33 cellular contexts compared by ENCODE assay signal in the genomic region with DNA sequence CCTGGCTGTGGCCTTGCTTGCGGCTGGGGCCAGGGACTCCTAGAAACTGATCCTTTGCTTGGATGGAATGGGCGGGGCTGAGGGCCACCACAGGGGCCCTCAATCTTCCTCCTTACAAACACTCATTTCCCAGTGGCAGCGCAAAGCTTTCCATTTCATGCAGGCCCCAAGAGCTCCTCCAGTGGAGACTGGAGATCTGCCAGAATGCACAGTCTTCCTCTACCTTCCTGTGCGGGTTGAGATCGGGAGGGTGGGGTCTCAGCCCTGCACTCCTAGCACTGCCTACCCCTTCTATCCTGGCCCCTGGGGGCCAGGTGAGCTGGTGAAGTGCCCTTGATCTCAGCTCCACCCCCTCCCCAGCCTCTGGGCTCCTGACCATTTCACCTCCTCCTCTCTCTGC. TPM values are rescaled to one million over a fixed set of nuclear protein-coding genes. Genes with fewer than 3 reads are reported as not detected.
DNase-seq lines count a peak whose midpoint lies in the region; ATAC-seq and TF ChIP-seq lines count a peak whose summit lies in the region.
"Had no signal": no experiment of that assay in that cellular context is flagged by ENCODE, and none has a peak within 500 bp of the region (broad histone marks: within the 10 kb centered on the region; RNA-seq: fewer than 3 reads in every experiment).

No MANE protein-coding gene starts in this region.

- H3K4me1 ChIP-seq in trophoblast cell (ENCODE audit: control insufficient read depth in 1 of 2, insufficient read depth in 2 of 2, low read length in 2 of 2) = peaks cover 20 to 25% of the 10 kb centered on the region in 2 experiments

- H3K79me1 ChIP-seq in trophoblast cell (ENCODE audit: low read length) = peaks cover 2% of the 10 kb centered on the region

- no peak overlapping the region for H2BK12ac ChIP-seq in trophoblast cell (ENCODE audit: low read length)

- no peak overlapping the region for H2AK5ac ChIP-seq in trophoblast cell (ENCODE audit: low read length)

- CTCF ChIA-PET in WTC11 (lab: Charles Lee) = interaction anchor here (0.8 to 5.5 kb wide), 10 partner anchors 13 to 365 kb away, joined by 3 to 144 read pairs (median 4); partner anchors contain the start of genes CTRL, EDC4 and PSMB10

- no peak overlapping the region for H3K14ac ChIP-seq in trophoblast cell (ENCODE audit: low read length)

- H3K4ac ChIP-seq in trophoblast cell (ENCODE audit: low read depth, low read length) = no peak overlapping the region

- no peak overlapping the region for H2AFZ ChIP-seq in trophoblast cell (ENCODE audit: insufficient read depth, low read length, poor library complexity)
- H2AFZ ChIP-seq: hepatocyte had no signal

- intact Hi-C loops in activated CD4-positive, alpha-beta T cell treated with anti-CD3 and anti-CD28 coated beads, Interleukin-2, amount 10 ng/mL, durations not matched to agents 24 days and 14 days (cut with micrococcal nuclease) = no loop called here

- no peak overlapping the region for H3K4me3 Mint-ChIP-seq in activated CD4-positive, alpha-beta T cell treated with anti-CD3 and anti-CD28 coated beads, Interleukin-2, amount 10 ng/mL, durations not matched to agents 24 days and 14 days
- no peak overlapping the region for H3K4me3 Mint-ChIP-seq in WTC11
- H3K4me3 Mint-ChIP-seq in neural crest cell = no peak overlapping the region
- H3K4me3 Mint-ChIP-seq: CD8-positive, alpha-beta T cell; dendritic cell treated with granulocyte-macrophage colony-stimulating factor and Interleukin-4, amounts not matched to agents 40 ng/mL and 50 ng/mL, for 4 days; naive thymus-derived CD4-positive, alpha-beta T cell; stimulated activated naive CD8-positive, alpha-beta T cell treated with anti-CD3 and anti-CD28 coated beads, Interleukin-15, amount 100 ng/mL, for 72 hours had no signal

- ATAC-seq in WTC11 = peak; percentile 18
- ATAC-seq: A549; activated naive CD4-positive, alpha-beta T cell treated with anti-CD3 and anti-CD28 coated beads, Interleukin-2, amount 50 U/mL, for 72 hours; CD8-positive, alpha-beta T cell; gastroesophageal sphincter; left cardiac atrium; naive thymus-derived CD4-positive, alpha-beta T cell; PC-3; Right ventricle myocardium inferior; SK-N-SH treated with all-trans-retinoic acid at 6 μM for 48 hours; stimulated activated naive CD8-positive, alpha-beta T cell treated with anti-CD3 and anti-CD28 coated beads, Interleukin-15, amount 100 ng/mL, for 72 hours had no signal

- no peaks in the 10 kb centered on the region for H3K27me3 Mint-ChIP-seq in activated CD4-positive, alpha-beta T cell treated with anti-CD3 and anti-CD28 coated beads, Interleukin-2, amount 10 ng/mL, durations not matched to agents 24 days and 14 days
- H3K27me3 Mint-ChIP-seq in WTC11 (ENCODE audit: low read depth) = no peaks in the 10 kb centered on the region
- no peaks in the 10 kb centered on the region for H3K27me3 Mint-ChIP-seq in neural crest cell (ENCODE audit: low read depth)
- H3K27me3 Mint-ChIP-seq: dendritic cell treated with granulocyte-macrophage colony-stimulating factor and Interleukin-4, amounts not matched to agents 40 ng/mL and 50 ng/mL, for 4 days; naive thymus-derived CD4-positive, alpha-beta T cell; stimulated activated naive CD8-positive, alpha-beta T cell treated with anti-CD3 and anti-CD28 coated beads, Interleukin-15, amount 100 ng/mL, for 72 hours had no signal

- H3K18ac ChIP-seq in trophoblast cell (ENCODE audit: low read length) = no peak overlapping the region

- H3K4me1 Mint-ChIP-seq in activated CD4-positive, alpha-beta T cell treated with anti-CD3 and anti-CD28 coated beads, Interleukin-2, amount 10 ng/mL, durations not matched to agents 24 days and 14 days = no peaks in the 10 kb centered on the region
- peaks cover 23% of the 10 kb centered on the region for H3K4me1 Mint-ChIP-seq in WTC11
- peaks cover 5% of the 10 kb centered on the region for H3K4me1 Mint-ChIP-seq in neural crest cell
- H3K4me1 Mint-ChIP-seq: stimulated activated naive CD8-positive, alpha-beta T cell treated with anti-CD3 and anti-CD28 coated beads, Interleukin-15, amount 100 ng/mL, for 72 hours had no signal

- WGBS in trophoblast cell (ENCODE audit: extremely low coverage, insufficient coverage, insufficient read length) = no CpG with 5 or more reads among the region's 5 CpGs

- peaks cover 29% of the 10 kb centered on the region for H3K36me3 Mint-ChIP-seq in activated CD4-positive, alpha-beta T cell treated with anti-CD3 and anti-CD28 coated beads, Interleukin-2, amount 10 ng/mL, durations not matched to agents 24 days and 14 days (ENCODE audit: low read depth)
- peaks cover 13% of the 10 kb centered on the region for H3K36me3 Mint-ChIP-seq in WTC11
- peaks cover 2% of the 10 kb centered on the region for H3K36me3 Mint-ChIP-seq in neural crest cell (ENCODE audit: low read depth)

- H3K27me3 ChIP-seq in H7 (ENCODE audit: control insufficient read depth, insufficient read depth, low read length) (no peaks in the 10 kb centered on the region), trophoblast cell (ENCODE audit: insufficient read depth, low read length) (no peaks in the 10 kb centered on the region)
- H3K27me3 ChIP-seq: gastroesophageal sphincter, hepatocyte, tibial artery had no signal

- no peak overlapping the region for H2BK120ac ChIP-seq in trophoblast cell (ENCODE audit: insufficient read depth, low read length, poor library complexity)

- no peak overlapping the region for H3K27ac ChIP-seq in trophoblast cell (ENCODE audit: low read depth, low read length)
- H3K27ac ChIP-seq: hepatocyte had no signal

- DNase-seq in activated CD4-positive, alpha-beta T cell treated with anti-CD3 and anti-CD28 coated beads, Interleukin-2, amount 10 ng/mL, durations not matched to agents 24 days and 14 days = no peak
- no peak for DNase-seq in activated CD4-positive, alpha-beta T cell treated with anti-CD3 and anti-CD28 coated beads, Interleukin-2, amount 50 U/mL, for 48 hours
- peak; percentile 64 for DNase-seq in H7
- DNase-seq in WTC11 (ENCODE audit: low spot score) = no peak
- DNase-seq in neural crest cell (ENCODE audit: low read depth, low spot score) = no peak
- DNase-seq in midbrain (lab: John Stamatoyannopoulos, UW) = no peak
- no peak for DNase-seq in trophoblast cell
- DNase-seq in DMS114 treated with DMSO at 0.1 percent for 48 hours (lab: John Stamatoyannopoulos, UW; ENCODE audit: unreplicated experiment) = no peak
- DNase-seq: activated CD4-positive, alpha-beta T cell treated with anti-CD3 and anti-CD28 coated beads, Interleukin-2, amount 50 U/mL, for 1 hour; AML-193; aorta; caudate nucleus; CD8-positive, alpha-beta T cell; DMS153; KBM-7; left cardiac atrium; naive thymus-derived CD4-positive, alpha-beta T cell; NCI-H1105; NCI-H2081; PC-3; stimulated activated naive CD8-positive, alpha-beta T cell treated with anti-CD3 and anti-CD28 coated beads, Interleukin-15, amount 100 ng/mL, for 72 hours; tibial artery had no signal

- H3K9ac ChIP-seq in trophoblast cell (ENCODE audit: low read length) = no peak overlapping the region

- no peak overlapping the region for H3K23ac ChIP-seq in trophoblast cell (ENCODE audit: low read length)

- no peak overlapping the region for H3K4me2 ChIP-seq in trophoblast cell (ENCODE audit: low read length)
- H3K4me2 ChIP-seq: A549, hepatocyte had no signal

- no peak overlapping the region for H2BK5ac ChIP-seq in trophoblast cell (ENCODE audit: low read depth, low read length, poor library complexity)

- H3K4me3 ChIP-seq in H7 (ENCODE audit: insufficient read depth, low read depth, low read length) = no peak overlapping the region
- H3K4me3 ChIP-seq in trophoblast cell (ENCODE audit: low read depth, low read length) = no peak overlapping the region
- H3K4me3 ChIP-seq: A549, gastroesophageal sphincter, hepatocyte, tibial artery had no signal

- POLR2A ChIA-PET in WTC11 (lab: Charles Lee) = interaction anchor here (3.8 kb wide), 1 partner anchor 49 kb away, joined by 30 read pairs; the partner anchor contains the start of gene PSMB10

- H3K9me3 ChIP-seq in trophoblast cell (ENCODE audit: insufficient read depth, low read depth, low read length) = peaks cover 2% of the 10 kb centered on the region
- H3K9me3 ChIP-seq: A549, gastroesophageal sphincter, tibial artery had no signal

- TF ChIP-seq CTCF in WTC11 (IDR thresholded peaks at IDR 0.05) = no peak
- TF ChIP-seq CTCF in neural crest cell (conservative IDR thresholded peaks at IDR 0.05) = no peak

- H3K27ac Mint-ChIP-seq in activated CD4-positive, alpha-beta T cell treated with anti-CD3 and anti-CD28 coated beads, Interleukin-2, amount 10 ng/mL, durations not matched to agents 24 days and 14 days = peak overlapping the region; percentile 5
- H3K27ac Mint-ChIP-seq in WTC11 = peak overlapping the region; percentile 52
- peak overlapping the region; percentile 59 for H3K27ac Mint-ChIP-seq in neural crest cell (ENCODE audit: unreplicated experiment)
- H3K27ac Mint-ChIP-seq: CD8-positive, alpha-beta T cell; dendritic cell treated with granulocyte-macrophage colony-stimulating factor and Interleukin-4, amounts not matched to agents 40 ng/mL and 50 ng/mL, for 4 days had no signal

- H4K8ac ChIP-seq in trophoblast cell (ENCODE audit: low read depth, low read length) = no peak overlapping the region

- H4K12ac ChIP-seq in trophoblast cell (ENCODE audit: low read depth, low read length) = no peak overlapping the region

- no peaks in the 10 kb centered on the region for H3K9me3 Mint-ChIP-seq in activated CD4-positive, alpha-beta T cell treated with anti-CD3 and anti-CD28 coated beads, Interleukin-2, amount 10 ng/mL, durations not matched to agents 24 days and 14 days
- H3K9me3 Mint-ChIP-seq in WTC11 (no peaks in the 10 kb centered on the region), neural crest cell (no peaks in the 10 kb centered on the region)
- H3K9me3 Mint-ChIP-seq: activated naive CD4-positive, alpha-beta T cell treated with anti-CD3 and anti-CD28 coated beads, Interleukin-2, amount 50 U/mL, for 72 hours; CD8-positive, alpha-beta T cell; dendritic cell treated with granulocyte-macrophage colony-stimulating factor and Interleukin-4, amounts not matched to agents 40 ng/mL and 50 ng/mL, for 4 days; stimulated activated naive CD8-positive, alpha-beta T cell treated with anti-CD3 and anti-CD28 coated beads, Interleukin-15, amount 100 ng/mL, for 72 hours had no signal

- no peak overlapping the region for H4K91ac ChIP-seq in trophoblast cell (ENCODE audit: low read depth, low read length)

- H3K79me2 ChIP-seq in trophoblast cell (ENCODE audit: control insufficient read depth, insufficient read depth, low read length, poor library complexity) = no peaks in the 10 kb centered on the region
- H3K79me2 ChIP-seq: hepatocyte had no signal

- H3K36me3 ChIP-seq in H7 (replicated peaks; ENCODE audit: control insufficient read depth, insufficient read depth, low read length) (peaks cover 19% of the 10 kb centered on the region), trophoblast cell (ENCODE audit: control insufficient read depth in 1 of 2, insufficient read depth in 2 of 2, low read length in 2 of 2) (peaks cover 29 to 31% of the 10 kb centered on the region in 2 experiments)

RNA-seq across cellular contexts. Expression of gene NRN1L, which starts 1.7 kb away (rescaled TPM):
- 0.63 TPM in 1 of 2 replicates, not detected in the other for total RNA-seq in activated CD4-positive, alpha-beta T cell treated with anti-CD3 and anti-CD28 coated beads, Interleukin-2, amount 10 ng/mL, durations not matched to agents 24 days and 14 days
- 5.3 and 7.6 TPM in 2 replicates for total RNA-seq in H7 (2014; rRNA removed; shearing (Covaris generic))
- total RNA-seq in WTC11 (2021) = 7.0 to 12.4 TPM (median 7.4 TPM) in 3 replicates
- 1.0 TPM in 1 of 2 replicates, not detected in the other for total RNA-seq in neural crest cell
- polyA plus RNA-seq in trophoblast cell (2013) = 3.8 and 4.2 TPM in 2 replicates
- total RNA-seq: H4, HT1080, MCF 10A, mesenteric fat pad, PC-3 had no signal
- polyA plus RNA-seq: hepatocyte; naive thymus-derived CD4-positive, alpha-beta T cell had no signal

RNA-seq across cellular contexts. Expression of gene PSKH1, which starts 6.7 kb away (rescaled TPM):
- 14.4 and 16.3 TPM in 2 replicates for total RNA-seq in activated CD4-positive, alpha-beta T cell treated with anti-CD3 and anti-CD28 coated beads, Interleukin-2, amount 10 ng/mL, durations not matched to agents 24 days and 14 days
- 18.8 and 20.1 TPM in 2 replicates for total RNA-seq in H7 (2014; rRNA removed; shearing (Covaris generic))
- total RNA-seq in WTC11 (2021) = 29.0 to 32.6 TPM (median 31.6 TPM) in 3 replicates
- total RNA-seq in neural crest cell = 39.0 and 41.5 TPM in 2 replicates
- polyA plus RNA-seq in trophoblast cell (2013) = 17.9 and 25.2 TPM in 2 replicates

RNA-seq across cellular contexts. Expression of gene EDC4, which starts 13.5 kb away (rescaled TPM):
- total RNA-seq in activated CD4-positive, alpha-beta T cell treated with anti-CD3 and anti-CD28 coated beads, Interleukin-2, amount 10 ng/mL, durations not matched to agents 24 days and 14 days = 112 and 122 TPM in 2 replicates
- total RNA-seq in H7 (2014; rRNA removed; shearing (Covaris generic)) = 88.0 and 96.6 TPM in 2 replicates
- total RNA-seq in WTC11 (2021) = 72.6 to 83.7 TPM (median 74.1 TPM) in 3 replicates
- 100 and 101 TPM in 2 replicates for total RNA-seq in neural crest cell
- 39.0 and 39.6 TPM in 2 replicates for polyA plus RNA-seq in trophoblast cell (2013)

RNA-seq across cellular contexts. Expression of gene CENPT, which starts 38.9 kb away (rescaled TPM):
- total RNA-seq in activated CD4-positive, alpha-beta T cell treated with anti-CD3 and anti-CD28 coated beads, Interleukin-2, amount 10 ng/mL, durations not matched to agents 24 days and 14 days = 37.0 and 44.5 TPM in 2 replicates
- total RNA-seq in H7 (2014; rRNA removed; shearing (Covaris generic)) = 34.9 and 43.7 TPM in 2 replicates
- total RNA-seq in WTC11 (2021) (52.1 to 58.3 TPM (median 57.3 TPM) in 3 replicates), neural crest cell (78.2 and 83.5 TPM in 2 replicates)
- polyA plus RNA-seq in trophoblast cell (2013) = 59.1 and 62.1 TPM in 2 replicates

RNA-seq across cellular contexts. Expression of gene NUTF2, which starts 39.7 kb away (rescaled TPM):
- total RNA-seq in activated CD4-positive, alpha-beta T cell treated with anti-CD3 and anti-CD28 coated beads, Interleukin-2, amount 10 ng/mL, durations not matched to agents 24 days and 14 days = 184 and 188 TPM in 2 replicates
- total RNA-seq in H7 (2014; rRNA removed; shearing (Covaris generic)) = 295 and 340 TPM in 2 replicates
- total RNA-seq in WTC11 (2021) (183 to 205 TPM (median 200 TPM) in 3 replicates), neural crest cell (185 and 191 TPM in 2 replicates)
- 401 and 408 TPM in 2 replicates for polyA plus RNA-seq in trophoblast cell (2013)

Comparison
In these comparisons a context has a peak if more than half of its experiments do, and no peak if none do; other contexts are left out.
1. H3K27ac Mint-ChIP-seq: peak in every context shown above with its lines; median percentile 59 in neural crest cell; 52 in WTC11; 5 in activated CD4-positive, alpha-beta T cell treated with anti-CD3 and anti-CD28 coated beads, Interleukin-2, amount 10 ng/mL, durations not matched to agents 24 days and 14 days.